10 cellular contexts compared by ENCODE assay signal in the genomic region with DNA sequence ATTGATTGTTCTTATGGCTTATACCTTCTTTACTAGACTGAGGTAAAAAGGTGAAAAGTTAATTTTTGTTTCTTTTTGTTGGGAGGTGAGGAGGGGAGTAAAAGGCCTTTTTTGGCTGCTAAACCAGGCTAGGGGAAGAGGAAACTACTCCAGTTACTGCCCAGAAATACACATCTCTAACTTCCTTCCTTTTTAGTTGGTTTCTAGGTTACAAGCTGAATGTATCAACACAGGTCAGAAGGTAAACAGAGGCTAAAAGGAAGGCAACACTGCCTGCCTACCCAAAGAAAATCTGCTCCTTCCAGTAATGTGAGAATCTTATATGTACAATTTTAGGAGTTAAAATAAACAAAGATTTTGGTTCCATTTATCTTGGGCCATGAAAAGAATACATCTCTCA.
DNase-seq lines count a peak whose midpoint lies in the region; ATAC-seq and TF ChIP-seq lines count a peak whose summit lies in the region.
"Had no signal": no experiment of that assay in that cellular context is flagged by ENCODE, and none has a peak within 500 bp of the region (broad histone marks: within the 10 kb centered on the region; RNA-seq: fewer than 3 reads in every experiment).

No MANE protein-coding gene starts in this region.

- in situ Hi-C loops in G401 (cut with HindIII; ENCODE audit: low sequenced_read_pairs): no loop called here

- H3K79me2 ChIP-seq in Loucy (ENCODE audit: insufficient read depth, low read length) (peaks cover 39% of the 10 kb centered on the region), SK-N-SH (ENCODE audit: insufficient read depth) (peaks cover 79% of the 10 kb centered on the region)

- peaks cover 18% of the 10 kb centered on the region for H3K36me3 Mint-ChIP-seq in Calu3 (ENCODE audit: insufficient read depth, unreplicated experiment)
- H3K36me3 Mint-ChIP-seq in activated naive CD8-positive, alpha-beta T cell treated with anti-CD3 and anti-CD28 coated beads for 36 hours: no peaks in the 10 kb centered on the region
- no peaks in the 10 kb centered on the region for H3K36me3 Mint-ChIP-seq in naive thymus-derived CD8-positive, alpha-beta T cell

- no peak for DNase-seq in Calu3
- no peak for DNase-seq in activated naive CD8-positive, alpha-beta T cell treated with anti-CD3 and anti-CD28 coated beads for 36 hours
- DNase-seq in naive thymus-derived CD8-positive, alpha-beta T cell: peak in 4 of 10 donors; percentile 30 to 67 (median 50)
- no peak for DNase-seq in G401 (ENCODE audit: low spot score)
- no peak for DNase-seq in SK-N-SH
- DNase-seq: retina had no signal

- H4K20me1 ChIP-seq in Loucy (ENCODE audit: insufficient read depth, low read length, poor library complexity, severe bottlenecking) (peaks cover 5% of the 10 kb centered on the region), SK-N-SH (ENCODE audit: insufficient read depth) (no peaks in the 10 kb centered on the region)

- peak; percentile 26 to 49 for ATAC-seq in naive thymus-derived CD8-positive, alpha-beta T cell
- ATAC-seq in HG03045 (IDR thresholded peaks at IDR 0.05; ENCODE audit: unreplicated experiment): no peak
- no peak for ATAC-seq in GM18519 (IDR thresholded peaks at IDR 0.05; ENCODE audit: low FRiP score, unreplicated experiment)

- H3K9ac ChIP-seq in Loucy (ENCODE audit: low read depth, low read length, poor library complexity, severe bottlenecking) (peak overlapping the region; percentile 18), SK-N-SH (no peak overlapping the region)

- no peak for TF ChIP-seq CTCF in Calu3 (IDR thresholded peaks at IDR 0.05; ENCODE audit: unreplicated experiment)
- TF ChIP-seq CTCF in Loucy (conservative IDR thresholded peaks at IDR 0.05; ENCODE audit: low read length): no peak
- no peak for TF ChIP-seq CTCF in SK-N-SH (IDR thresholded peaks at IDR 0.05)

- CTCF ChIA-PET in Calu3 (lab: Charles Lee): interaction anchor here (1.2 kb wide), 1 partner anchor 15 kb away, joined by 3 read pairs; no protein-coding TSS in a partner anchor
- CTCF ChIA-PET in SK-N-SH (lab: Yijun Ruan, JAX): no interaction called here

- H3K4me3 Mint-ChIP-seq in Calu3 (ENCODE audit: low read depth, unreplicated experiment): no peak overlapping the region
- H3K4me3 Mint-ChIP-seq in activated naive CD8-positive, alpha-beta T cell treated with anti-CD3 and anti-CD28 coated beads for 36 hours: no peak overlapping the region
- H3K4me3 Mint-ChIP-seq in naive thymus-derived CD8-positive, alpha-beta T cell: peak overlapping the region in 9 of 10 donors; percentile 5 to 70 (median 50)

- H3K4me1 Mint-ChIP-seq in Calu3 (ENCODE audit: low read depth, unreplicated experiment): peaks cover 26% of the 10 kb centered on the region
- H3K4me1 Mint-ChIP-seq in activated naive CD8-positive, alpha-beta T cell treated with anti-CD3 and anti-CD28 coated beads for 36 hours: peaks cover 20% of the 10 kb centered on the region
- peaks cover 6 to 45% (median 25%) of the 10 kb centered on the region in 4 donors for H3K4me1 Mint-ChIP-seq in naive thymus-derived CD8-positive, alpha-beta T cell

- POLR2A ChIA-PET in naive thymus-derived CD8-positive, alpha-beta T cell (lab: Charles Lee): no interaction called here
- POLR2A ChIA-PET in SK-N-SH (lab: Yijun Ruan, JAX): no interaction called here

- H3K36me3 ChIP-seq in Loucy (ENCODE audit: insufficient read depth, low read length) (no peaks in the 10 kb centered on the region), SK-N-SH (replicated peaks in 1 of 2; ENCODE audit: control insufficient read depth in 1 of 2, insufficient read depth in 2 of 2, low read length in 1 of 2) (no peaks in the 10 kb centered on the region)

- peak overlapping the region; percentile 29 for H3K27ac Mint-ChIP-seq in Calu3 (ENCODE audit: unreplicated experiment)
- peak overlapping the region; percentile 84 for H3K27ac Mint-ChIP-seq in activated naive CD8-positive, alpha-beta T cell treated with anti-CD3 and anti-CD28 coated beads for 36 hours
- H3K27ac Mint-ChIP-seq in naive thymus-derived CD8-positive, alpha-beta T cell: peak overlapping the region; percentile 83 to 98 (median 92)

- TF ChIP-seq RAD21 in SK-N-SH (IDR thresholded peaks at IDR 0.05; ENCODE audit: low read length): no peak

- H3K27me3 ChIP-seq in Loucy (ENCODE audit: insufficient read depth, low read length, poor library complexity, severe bottlenecking) (no peaks in the 10 kb centered on the region), SK-N-SH (ENCODE audit: insufficient read depth) (no peaks in the 10 kb centered on the region)

- H3F3A ChIP-seq in Loucy (ENCODE audit: low read depth) (no peaks in the 10 kb centered on the region), SK-N-SH (replicated peaks; ENCODE audit: insufficient read depth) (peaks cover 23% of the 10 kb centered on the region)

- intact Hi-C loops in Calu3 (cut with micrococcal nuclease; ENCODE audit: unreplicated experiment): loop anchor here (10.0 kb wide), 1 partner anchor 111 kb away; no protein-coding TSS in a partner anchor

- H3K9me2 ChIP-seq in Loucy (replicated peaks; ENCODE audit: low read depth, low read length) (no peaks in the 10 kb centered on the region), SK-N-SH (no peaks in the 10 kb centered on the region)

- no peaks in the 10 kb centered on the region for H3K9me3 Mint-ChIP-seq in Calu3 (ENCODE audit: low read depth, unreplicated experiment)
- H3K9me3 Mint-ChIP-seq in activated naive CD8-positive, alpha-beta T cell treated with anti-CD3 and anti-CD28 coated beads for 36 hours: no peaks in the 10 kb centered on the region
- H3K9me3 Mint-ChIP-seq in naive thymus-derived CD8-positive, alpha-beta T cell: no peaks in the 10 kb centered on the region

- no TSS peak for BruUV-seq in Calu3 (replicated peaks; lab: Mats Ljungman, UMichigan)

- H2AFZ ChIP-seq in Loucy (ENCODE audit: low read length) (no peak overlapping the region), SK-N-SH (ENCODE audit: low read depth) (no peak overlapping the region)

- peaks cover 20% of the 10 kb centered on the region for H3K4me1 ChIP-seq in Loucy (ENCODE audit: insufficient read depth, low read length, poor library complexity, severe bottlenecking)
- H3K4me1 ChIP-seq in SK-N-SH (ENCODE audit: control insufficient read depth in 1 of 2, insufficient read depth in 2 of 2, low read depth in 1 of 2, low read length in 1 of 2): no peaks in the 10 kb centered on the region

- H3K4me3 ChIP-seq in Loucy (ENCODE audit: low read length, poor library complexity, severe bottlenecking): peak overlapping the region; percentile 35
- H3K4me3 ChIP-seq in SK-N-SH (ENCODE audit: low read depth in 2 of 2, low read length in 1 of 2): no peak overlapping the region

- no peaks in the 10 kb centered on the region for H3K27me3 Mint-ChIP-seq in Calu3 (ENCODE audit: unreplicated experiment)
- no peaks in the 10 kb centered on the region for H3K27me3 Mint-ChIP-seq in activated naive CD8-positive, alpha-beta T cell treated with anti-CD3 and anti-CD28 coated beads for 36 hours
- no peaks in the 10 kb centered on the region for H3K27me3 Mint-ChIP-seq in naive thymus-derived CD8-positive, alpha-beta T cell

- TF ChIP-seq EP300 in SK-N-SH (IDR thresholded peaks at IDR 0.05; ENCODE audit: borderline replicate concordance in 1 of 2, low read depth in 1 of 2, low read length in 1 of 2): no peak

- no peak overlapping the region for H3K27ac ChIP-seq in SK-N-SH (ENCODE audit: low read depth in 2 of 2, low read length in 1 of 2)
- H3K27ac ChIP-seq: RWPE1 had no signal

- H3K9me3 ChIP-seq in Loucy (ENCODE audit: insufficient read depth, low read depth, low read length) (no peaks in the 10 kb centered on the region), SK-N-SH (no peaks in the 10 kb centered on the region)

- H3K4me2 ChIP-seq in Loucy (ENCODE audit: low read depth, low read length, poor library complexity, severe bottlenecking) (peak overlapping the region; percentile 56), SK-N-SH (no peak overlapping the region)

TF ChIP-seq in SK-N-SH, 30 proteins besides CTCF, POLR2A, EP300 and RAD21:
- no peak for TF ChIP-seq TAF1 (IDR thresholded peaks at IDR 0.05; ENCODE audit: borderline replicate concordance, low read depth, low read length)
- TF ChIP-seq FOXJ3 (CRISPR knock-in tag; IDR thresholded peaks at IDR 0.05): no peak
- TF ChIP-seq, protein P1, sequence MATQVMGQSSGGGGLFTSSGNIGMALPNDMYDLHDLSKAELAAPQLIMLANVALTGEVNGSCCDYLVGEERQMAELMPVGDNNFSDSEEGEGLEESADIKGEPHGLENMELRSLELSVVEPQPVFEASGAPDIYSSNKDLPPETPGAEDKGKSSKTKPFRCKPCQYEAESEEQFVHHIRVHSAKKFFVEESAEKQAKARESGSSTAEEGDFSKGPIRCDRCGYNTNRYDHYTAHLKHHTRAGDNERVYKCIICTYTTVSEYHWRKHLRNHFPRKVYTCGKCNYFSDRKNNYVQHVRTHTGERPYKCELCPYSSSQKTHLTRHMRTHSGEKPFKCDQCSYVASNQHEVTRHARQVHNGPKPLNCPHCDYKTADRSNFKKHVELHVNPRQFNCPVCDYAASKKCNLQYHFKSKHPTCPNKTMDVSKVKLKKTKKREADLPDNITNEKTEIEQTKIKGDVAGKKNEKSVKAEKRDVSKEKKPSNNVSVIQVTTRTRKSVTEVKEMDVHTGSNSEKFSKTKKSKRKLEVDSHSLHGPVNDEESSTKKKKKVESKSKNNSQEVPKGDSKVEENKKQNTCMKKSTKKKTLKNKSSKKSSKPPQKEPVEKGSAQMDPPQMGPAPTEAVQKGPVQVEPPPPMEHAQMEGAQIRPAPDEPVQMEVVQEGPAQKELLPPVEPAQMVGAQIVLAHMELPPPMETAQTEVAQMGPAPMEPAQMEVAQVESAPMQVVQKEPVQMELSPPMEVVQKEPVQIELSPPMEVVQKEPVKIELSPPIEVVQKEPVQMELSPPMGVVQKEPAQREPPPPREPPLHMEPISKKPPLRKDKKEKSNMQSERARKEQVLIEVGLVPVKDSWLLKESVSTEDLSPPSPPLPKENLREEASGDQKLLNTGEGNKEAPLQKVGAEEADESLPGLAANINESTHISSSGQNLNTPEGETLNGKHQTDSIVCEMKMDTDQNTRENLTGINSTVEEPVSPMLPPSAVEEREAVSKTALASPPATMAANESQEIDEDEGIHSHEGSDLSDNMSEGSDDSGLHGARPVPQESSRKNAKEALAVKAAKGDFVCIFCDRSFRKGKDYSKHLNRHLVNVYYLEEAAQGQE (IDR thresholded peaks at IDR 0.05; ENCODE audit: low read depth, low read length): no peak
- no peak for TF ChIP-seq SIN3A (IDR thresholded peaks at IDR 0.05; ENCODE audit: borderline replicate concordance, low read depth, low read length)
TF ChIP-seq in SK-N-SH: peak in this region for 0.

Comparison
In these comparisons a context has a peak if more than half of its experiments do, and no peak if none do; other contexts are left out.
1. H3K27ac Mint-ChIP-seq: peak in every context shown above with its lines; median percentile 92 in naive thymus-derived CD8-positive, alpha-beta T cell; 84 in activated naive CD8-positive, alpha-beta T cell treated with anti-CD3 and anti-CD28 coated beads for 36 hours; 29 in Calu3.
2. H3K4me3 Mint-ChIP-seq: peak in naive thymus-derived CD8-positive, alpha-beta T cell (9 of 10); none in Calu3 (single experiment) and activated naive CD8-positive, alpha-beta T cell treated with anti-CD3 and anti-CD28 coated beads for 36 hours (single experiment).
3. ATAC-seq: peak in naive thymus-derived CD8-positive, alpha-beta T cell (2 of 2); none in HG03045 (single experiment) and GM18519 (single experiment).